1 cellular context compared by ENCODE assay signal in genomic region chr15:74420193-74420905, GRCh38.
TF ChIP-seq lines count a peak whose summit lies in the region.

No MANE protein-coding gene starts in this region.

TF ChIP-seq in WTC11, 78 proteins besides CTCF, POLR2A, EP300 and RAD21 (continued from another document):
- TF ChIP-seq E2F1 (CRISPR knock-in tag; IDR thresholded peaks at IDR 0.05): no peak
